8 cellular contexts compared by ENCODE assay signal in genomic region chr2:223944704-223945531, GRCh38. TPM values are rescaled to one million over a fixed set of nuclear protein-coding genes. Genes with fewer than 3 reads are reported as not detected.
DNase-seq lines count a peak whose midpoint lies in the region; TF ChIP-seq lines count a peak whose summit lies in the region.

TSS of gene WDFY1 (minus strand) at chr2:223945335. CDS start at chr2:223945284, 51 bp downstream.

- peak within 1 kb of the TSS; percentile 90 for H3K4me3 ChIP-seq in fibroblast of the aortic adventitia (ENCODE audit: low read depth, low read length)

- H3K4me1 Mint-ChIP-seq in nephron progenitor cell, result peaks cover 52% of the 10 kb centered on the region
- peaks cover 65% of the 10 kb centered on the region for H3K4me1 Mint-ChIP-seq in stimulated activated naive CD8-positive, alpha-beta T cell treated with anti-CD3 and anti-CD28 coated beads, Interleukin-15, Interleukin-2, amounts not matched to agents 100 ng/mL and 50 ng/mL, for 24 hours (ENCODE audit: low read depth)

- TF ChIP-seq CTCF in fibroblast of the aortic adventitia (IDR thresholded peaks at IDR 0.05; ENCODE audit: insufficient read depth, low read length) (no peak), nephron progenitor cell (IDR thresholded peaks at IDR 0.05) (no peak)

- H3K36me3 Mint-ChIP-seq in nephron progenitor cell (ENCODE audit: low read depth), result peaks cover 15% of the 10 kb centered on the region
- peaks cover 15% of the 10 kb centered on the region for H3K36me3 Mint-ChIP-seq in stimulated activated naive CD8-positive, alpha-beta T cell treated with anti-CD3 and anti-CD28 coated beads, Interleukin-15, Interleukin-2, amounts not matched to agents 100 ng/mL and 50 ng/mL, for 24 hours (ENCODE audit: low read depth)

- peaks cover 4% of the 10 kb centered on the region for H3K9me3 Mint-ChIP-seq in nephron progenitor cell
- peaks cover 4% of the 10 kb centered on the region for H3K9me3 Mint-ChIP-seq in stimulated activated naive CD8-positive, alpha-beta T cell treated with anti-CD3 and anti-CD28 coated beads, Interleukin-15, Interleukin-2, amounts not matched to agents 100 ng/mL and 50 ng/mL, for 24 hours

- no peaks in the 10 kb centered on the region for H3K27me3 Mint-ChIP-seq in nephron progenitor cell (ENCODE audit: low read depth, poor library complexity)
- H3K27me3 Mint-ChIP-seq in stimulated activated naive CD8-positive, alpha-beta T cell treated with anti-CD3 and anti-CD28 coated beads, Interleukin-15, Interleukin-2, amounts not matched to agents 100 ng/mL and 50 ng/mL, for 24 hours, result no peaks in the 10 kb centered on the region

- DNase-seq in ELF-1 (ENCODE audit: low read depth, low spot score) (peak; percentile 88), GOT3 (lab: John Stamatoyannopoulos, UW) (peak; percentile 47), LHCN-M2 (ENCODE audit: low read depth) (peak; percentile 81), SHP77 treated with DMSO at 0.1 percent for 48 hours (lab: John Stamatoyannopoulos, UW) (peak; percentile 72), fibroblast of the aortic adventitia (ENCODE audit: low read depth) (peak; percentile 82), nephron progenitor cell (peak; percentile 90)
- DNase-seq in activated effector memory CD4-positive, alpha-beta T cell treated with anti-CD3 and anti-CD28 coated beads, Interleukin-2, amount 50 U/mL, for 16 hours, result peak; percentile 93

- peak within 1 kb of the TSS; percentile 71 for H3K27ac Mint-ChIP-seq in nephron progenitor cell
- peak within 1 kb of the TSS; percentile 86 for H3K27ac Mint-ChIP-seq in stimulated activated naive CD8-positive, alpha-beta T cell treated with anti-CD3 and anti-CD28 coated beads, Interleukin-15, Interleukin-2, amounts not matched to agents 100 ng/mL and 50 ng/mL, for 24 hours

- peak within 1 kb of the TSS; percentile 96 for H3K4me3 Mint-ChIP-seq in nephron progenitor cell
- H3K4me3 Mint-ChIP-seq in stimulated activated naive CD8-positive, alpha-beta T cell treated with anti-CD3 and anti-CD28 coated beads, Interleukin-15, Interleukin-2, amounts not matched to agents 100 ng/mL and 50 ng/mL, for 24 hours, result peak within 1 kb of the TSS; percentile 89

RNA-seq across cellular contexts. Expression of gene WDFY1, which starts in this region (rescaled TPM):
- total RNA-seq in LHCN-M2 (2014; rRNA removed) (45.5 and 48.6 TPM in 2 replicates), fibroblast of the aortic adventitia (ENCODE audit: low replicate concordance) (62.6 and 95.4 TPM in 2 replicates)
- polyA plus RNA-seq in LHCN-M2 (2012), result 16.3 TPM

Comparison
In these comparisons a context has a peak if more than half of its experiments do, and no peak if none do; other contexts are left out.
1. Peak in every context shown above with its lines: DNase-seq and H3K4me3 ChIP-seq.